In the genomic region with DNA sequence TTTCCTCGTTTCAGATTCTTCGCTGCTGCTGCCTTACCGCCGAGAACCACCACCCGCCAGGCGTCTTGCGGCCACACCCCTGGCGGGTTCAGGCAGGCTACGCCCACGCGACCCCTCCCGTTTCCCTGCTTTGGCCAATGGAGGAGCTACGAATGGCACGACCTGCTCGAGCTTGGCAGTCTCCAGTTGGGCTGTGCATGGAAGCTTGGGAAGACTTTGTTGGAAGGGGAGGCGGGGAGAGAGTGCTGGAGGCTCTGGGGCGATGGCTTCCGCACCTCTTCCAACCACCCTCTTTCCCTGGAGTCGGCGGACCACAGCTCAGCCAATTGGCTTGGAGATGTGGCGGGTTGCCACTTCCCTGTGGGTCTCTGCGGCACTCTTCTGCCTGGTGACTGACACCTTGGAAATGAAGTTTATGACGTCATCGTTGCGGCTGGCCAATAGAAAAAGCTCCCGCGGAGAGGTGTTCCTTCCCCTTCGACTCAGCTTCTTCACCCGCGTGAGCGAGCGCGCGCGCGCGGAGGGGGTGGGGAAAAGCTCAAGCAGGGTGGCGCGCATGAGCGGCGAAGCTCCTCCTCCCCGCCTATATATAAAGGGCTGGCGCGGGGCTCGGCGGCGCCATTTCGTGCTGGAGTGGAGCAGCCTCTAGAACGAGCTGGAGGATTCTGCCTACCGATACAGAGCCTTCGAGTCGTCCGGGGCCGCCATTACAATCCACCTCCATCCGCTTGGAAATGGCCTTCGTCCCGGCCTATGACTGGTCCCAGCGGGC, we compare ENCODE assay signal across 8 cellular contexts. TPM values are rescaled to one million over a fixed set of nuclear protein-coding genes. Genes with fewer than 3 reads are reported as not detected.
A peak's percentile ranks its signal among the peaks of the same experiment; 100 is the strongest.
DNase-seq lines count a peak whose midpoint lies in the region; ATAC-seq and TF ChIP-seq lines count a peak whose summit lies in the region.

No MANE protein-coding gene starts in this region.

- H3K27me3 ChIP-seq in DOHH2 (ENCODE audit: control insufficient read depth, low read length) = no peaks in the 10 kb centered on the region
- H3K27me3 ChIP-seq in Peyer's patch = no peaks in the 10 kb centered on the region
- no peaks in the 10 kb centered on the region for H3K27me3 ChIP-seq in esophagus muscularis mucosa
- H3K27me3 ChIP-seq in muscle layer of duodenum (ENCODE audit: low read depth, low read length) = no peaks in the 10 kb centered on the region

- H3K9me3 ChIP-seq in DOHH2 (ENCODE audit: control insufficient read depth, insufficient read depth, low read length) (no peaks in the 10 kb centered on the region), KOPT-K1 (ENCODE audit: insufficient read depth, low read length, poor library complexity, severe bottlenecking) (no peaks in the 10 kb centered on the region), Peyer's patch (no peaks in the 10 kb centered on the region), esophagus muscularis mucosa (no peaks in the 10 kb centered on the region), muscle layer of duodenum (ENCODE audit: control insufficient read depth in 1 of 2, low read length in 2 of 2) (no peaks in the 10 kb centered on the region)

- no peak for TF ChIP-seq EP300 in esophagus muscularis mucosa (IDR thresholded peaks at IDR 0.05)

- WGBS in esophagus muscularis mucosa = 0% methylated on average over 6 of the region's 58 CpGs

- peaks cover 85% of the 10 kb centered on the region for H3K36me3 ChIP-seq in DOHH2 (ENCODE audit: control insufficient read depth, low read length)
- H3K36me3 ChIP-seq in KOPT-K1 (ENCODE audit: insufficient read depth, low read length) = peaks cover 51% of the 10 kb centered on the region
- H3K36me3 ChIP-seq in Peyer's patch = peaks cover 0 to 35% (median 0%) of the 10 kb centered on the region in 3 donors
- peaks cover 20 to 47% (median 36%) of the 10 kb centered on the region in 4 donors for H3K36me3 ChIP-seq in esophagus muscularis mucosa
- H3K36me3 ChIP-seq in muscle layer of duodenum (ENCODE audit: control insufficient read depth in 1 of 2, insufficient read depth in 2 of 2, low read length in 2 of 2) = peaks cover 24 to 62% of the 10 kb centered on the region in 2 donors

- H3K4me3 ChIP-seq in DOHH2 (ENCODE audit: low read length) (peak overlapping the region; percentile 90), Peyer's patch (peak overlapping the region; percentile 81 to 95 (median 90)), esophagus muscularis mucosa (peak overlapping the region; percentile 59 to 87 (median 76)), muscle layer of duodenum (ENCODE audit: low read depth in 1 of 2, low read length in 2 of 2) (peak overlapping the region; percentile 93 to 95)

- H3K4me1 ChIP-seq in DOHH2 (ENCODE audit: control insufficient read depth, low read length) (peaks cover 39% of the 10 kb centered on the region), Peyer's patch (peaks cover 0 to 32% (median 5%) of the 10 kb centered on the region in 4 donors), esophagus muscularis mucosa (peaks cover 32 to 39% (median 37%) of the 10 kb centered on the region in 4 donors), muscle layer of duodenum (ENCODE audit: control insufficient read depth in 1 of 2, insufficient read depth in 2 of 2, low read length in 2 of 2) (peaks cover 23 to 28% of the 10 kb centered on the region in 2 donors)

- H4K20me1 ChIP-seq in DOHH2 (ENCODE audit: control insufficient read depth, insufficient read depth, low read depth, low read length) = peaks cover 41% of the 10 kb centered on the region

- H3K79me2 ChIP-seq in DOHH2 (ENCODE audit: control insufficient read depth, low read length) = peaks cover 93% of the 10 kb centered on the region

- ATAC-seq in GM21825 (IDR thresholded peaks at IDR 0.05; ENCODE audit: unreplicated experiment) = peak; percentile 32

- H3K27ac ChIP-seq in DOHH2 (ENCODE audit: low read depth, low read length) (peak overlapping the region; percentile 96), KOPT-K1 (ENCODE audit: low read depth, low read length, poor library complexity, severe bottlenecking) (peak overlapping the region; percentile 99), Peyer's patch (peak overlapping the region; percentile 96 to 100 (median 100)), esophagus muscularis mucosa (replicated peaks in 1 of 4) (peak overlapping the region; percentile 97 to 100 (median 99)), muscle layer of duodenum (ENCODE audit: low read length) (peak overlapping the region; percentile 100)

- H3K4me2 ChIP-seq in DOHH2 (ENCODE audit: low read length) = peak overlapping the region; percentile 91

- TF ChIP-seq POLR2A in Peyer's patch (IDR thresholded peaks at IDR 0.05) (peak; percentile 97 to 99), esophagus muscularis mucosa (IDR thresholded peaks at IDR 0.05; ENCODE audit: low read depth) (peak; percentile 99)

- DNase-seq in Peyer's patch (peak; percentile 99 to 100 (median 99)), activated T-helper 1 cell treated with Interleukin-2 at 50 U/mL for 16 hours (ENCODE audit: low read depth) (peak; percentile 100), esophagus muscularis mucosa (ENCODE audit: extremely low spot score) (peak; percentile 100)
- DNase-seq in stimulated activated CD8-positive, alpha-beta memory T cell treated with anti-CD3 and anti-CD28 coated beads, Interleukin-7, amount 100 ng/mL, for 24 hours (ENCODE audit: low read depth) = peak; percentile 98

- H3K9me2 ChIP-seq in DOHH2 (replicated peaks; ENCODE audit: control insufficient read depth, low read length) = no peaks in the 10 kb centered on the region

- TF ChIP-seq CTCF in DOHH2 (IDR thresholded peaks at IDR 0.05; ENCODE audit: low read depth, low read length, poor library complexity, severe bottlenecking) = no peak
- TF ChIP-seq CTCF in Peyer's patch (IDR thresholded peaks at IDR 0.05) = peak in 2 of 6 experiments; percentile 24 to 36
- TF ChIP-seq CTCF in esophagus muscularis mucosa (IDR thresholded peaks at IDR 0.05) = peak in 1 of 3 experiments; percentile 8

- intact Hi-C loops in esophagus muscularis mucosa (cut with DNase I) = no loop called here

- peaks cover 56% of the 10 kb centered on the region for H3F3A ChIP-seq in DOHH2 (ENCODE audit: control insufficient read depth, insufficient read depth)

RNA-seq across cellular contexts. Expression of a gene that starts 3.4 kb away (rescaled TPM):
- total RNA-seq in Peyer's patch (100 to 1,000 TPM; 146 to 525 (median 205) TPM), esophagus muscularis mucosa (100 to 1,000 TPM; 107 to 148 (median 118) TPM)

RNA-seq across cellular contexts. Expression of a gene that starts 18.9 kb away (rescaled TPM):
- 10 to 100 TPM; 47.0 to 79.9 (median 62.1) TPM for total RNA-seq in Peyer's patch
- 10 to 100 TPM; 17.2 to 26.0 (median 21.6) TPM for total RNA-seq in esophagus muscularis mucosa

RNA-seq across cellular contexts. Expression of a gene that starts 30.9 kb away (rescaled TPM):
- 100 to 1,000 TPM in 1 of 4 donors, 10 to 100 TPM in 3; 59.4 to 199 (median 91.6) TPM for total RNA-seq in Peyer's patch
- 10 to 100 TPM in 2 of 4 donors, 1 to 10 TPM in 2; 8.0 to 17.2 (median 11.0) TPM for total RNA-seq in esophagus muscularis mucosa

RNA-seq across cellular contexts. Expression of a gene that starts 37.6 kb away (rescaled TPM):
- 10 to 100 TPM in 1 of 4 donors, 1 to 10 TPM in 1, under 1 TPM in 1, not detected in 1; 0.95 to 26.4 (median 1.5) TPM for total RNA-seq in Peyer's patch
- 10 to 100 TPM in 2 of 4 donors, 1 to 10 TPM in 2; 3.8 to 11.5 (median 8.3) TPM for total RNA-seq in esophagus muscularis mucosa

Comparison
In these comparisons a context has a peak if more than half of its experiments do, and no peak if none do; other contexts are left out.
1. Peak in every context shown above with its lines: DNase-seq, ATAC-seq, H3K4me3 ChIP-seq and H3K27ac ChIP-seq.